Comparison of ENCODE assay signal across 1 cellular context in the genomic region with DNA sequence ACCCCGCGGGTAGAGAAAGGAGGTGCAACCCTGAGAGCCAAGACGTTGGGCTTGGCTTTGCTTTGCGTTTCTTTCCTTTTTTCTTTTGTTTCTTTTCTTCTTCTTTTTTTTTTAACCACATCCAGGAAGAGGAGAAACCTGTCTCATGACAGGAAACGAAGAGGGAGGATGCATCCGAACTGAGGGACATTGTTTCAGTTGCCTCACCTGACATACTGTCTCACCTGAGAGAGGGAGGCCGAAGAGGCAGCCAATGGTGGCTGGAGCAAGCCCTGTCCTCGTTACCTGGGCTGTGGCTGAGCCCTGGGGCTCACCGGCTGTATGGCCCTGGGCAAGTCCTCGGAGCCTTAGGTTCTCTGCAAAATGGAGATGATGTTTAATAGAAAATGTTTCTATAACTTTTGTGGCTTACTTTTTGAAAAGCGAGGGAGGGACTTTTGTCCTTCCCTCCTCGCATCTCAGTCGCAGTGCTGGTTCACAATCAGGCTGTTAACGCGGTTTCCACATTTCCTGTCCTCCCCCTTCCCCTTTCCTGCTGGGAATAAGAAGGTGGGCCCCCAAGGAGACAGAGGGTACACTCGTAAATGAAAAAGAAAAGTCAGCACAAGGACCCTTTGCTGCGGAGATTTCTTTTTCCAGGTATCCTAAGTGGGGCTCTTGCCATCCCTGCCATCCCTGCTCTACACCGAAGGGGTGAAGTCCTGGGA.
TF ChIP-seq lines count a peak whose summit lies in the region.

No MANE protein-coding gene starts in this region.

TF ChIP-seq in K562, 482 proteins besides CTCF, POLR2A, EP300 and RAD21 (continued from another document):
- TF ChIP-seq, protein P1, sequence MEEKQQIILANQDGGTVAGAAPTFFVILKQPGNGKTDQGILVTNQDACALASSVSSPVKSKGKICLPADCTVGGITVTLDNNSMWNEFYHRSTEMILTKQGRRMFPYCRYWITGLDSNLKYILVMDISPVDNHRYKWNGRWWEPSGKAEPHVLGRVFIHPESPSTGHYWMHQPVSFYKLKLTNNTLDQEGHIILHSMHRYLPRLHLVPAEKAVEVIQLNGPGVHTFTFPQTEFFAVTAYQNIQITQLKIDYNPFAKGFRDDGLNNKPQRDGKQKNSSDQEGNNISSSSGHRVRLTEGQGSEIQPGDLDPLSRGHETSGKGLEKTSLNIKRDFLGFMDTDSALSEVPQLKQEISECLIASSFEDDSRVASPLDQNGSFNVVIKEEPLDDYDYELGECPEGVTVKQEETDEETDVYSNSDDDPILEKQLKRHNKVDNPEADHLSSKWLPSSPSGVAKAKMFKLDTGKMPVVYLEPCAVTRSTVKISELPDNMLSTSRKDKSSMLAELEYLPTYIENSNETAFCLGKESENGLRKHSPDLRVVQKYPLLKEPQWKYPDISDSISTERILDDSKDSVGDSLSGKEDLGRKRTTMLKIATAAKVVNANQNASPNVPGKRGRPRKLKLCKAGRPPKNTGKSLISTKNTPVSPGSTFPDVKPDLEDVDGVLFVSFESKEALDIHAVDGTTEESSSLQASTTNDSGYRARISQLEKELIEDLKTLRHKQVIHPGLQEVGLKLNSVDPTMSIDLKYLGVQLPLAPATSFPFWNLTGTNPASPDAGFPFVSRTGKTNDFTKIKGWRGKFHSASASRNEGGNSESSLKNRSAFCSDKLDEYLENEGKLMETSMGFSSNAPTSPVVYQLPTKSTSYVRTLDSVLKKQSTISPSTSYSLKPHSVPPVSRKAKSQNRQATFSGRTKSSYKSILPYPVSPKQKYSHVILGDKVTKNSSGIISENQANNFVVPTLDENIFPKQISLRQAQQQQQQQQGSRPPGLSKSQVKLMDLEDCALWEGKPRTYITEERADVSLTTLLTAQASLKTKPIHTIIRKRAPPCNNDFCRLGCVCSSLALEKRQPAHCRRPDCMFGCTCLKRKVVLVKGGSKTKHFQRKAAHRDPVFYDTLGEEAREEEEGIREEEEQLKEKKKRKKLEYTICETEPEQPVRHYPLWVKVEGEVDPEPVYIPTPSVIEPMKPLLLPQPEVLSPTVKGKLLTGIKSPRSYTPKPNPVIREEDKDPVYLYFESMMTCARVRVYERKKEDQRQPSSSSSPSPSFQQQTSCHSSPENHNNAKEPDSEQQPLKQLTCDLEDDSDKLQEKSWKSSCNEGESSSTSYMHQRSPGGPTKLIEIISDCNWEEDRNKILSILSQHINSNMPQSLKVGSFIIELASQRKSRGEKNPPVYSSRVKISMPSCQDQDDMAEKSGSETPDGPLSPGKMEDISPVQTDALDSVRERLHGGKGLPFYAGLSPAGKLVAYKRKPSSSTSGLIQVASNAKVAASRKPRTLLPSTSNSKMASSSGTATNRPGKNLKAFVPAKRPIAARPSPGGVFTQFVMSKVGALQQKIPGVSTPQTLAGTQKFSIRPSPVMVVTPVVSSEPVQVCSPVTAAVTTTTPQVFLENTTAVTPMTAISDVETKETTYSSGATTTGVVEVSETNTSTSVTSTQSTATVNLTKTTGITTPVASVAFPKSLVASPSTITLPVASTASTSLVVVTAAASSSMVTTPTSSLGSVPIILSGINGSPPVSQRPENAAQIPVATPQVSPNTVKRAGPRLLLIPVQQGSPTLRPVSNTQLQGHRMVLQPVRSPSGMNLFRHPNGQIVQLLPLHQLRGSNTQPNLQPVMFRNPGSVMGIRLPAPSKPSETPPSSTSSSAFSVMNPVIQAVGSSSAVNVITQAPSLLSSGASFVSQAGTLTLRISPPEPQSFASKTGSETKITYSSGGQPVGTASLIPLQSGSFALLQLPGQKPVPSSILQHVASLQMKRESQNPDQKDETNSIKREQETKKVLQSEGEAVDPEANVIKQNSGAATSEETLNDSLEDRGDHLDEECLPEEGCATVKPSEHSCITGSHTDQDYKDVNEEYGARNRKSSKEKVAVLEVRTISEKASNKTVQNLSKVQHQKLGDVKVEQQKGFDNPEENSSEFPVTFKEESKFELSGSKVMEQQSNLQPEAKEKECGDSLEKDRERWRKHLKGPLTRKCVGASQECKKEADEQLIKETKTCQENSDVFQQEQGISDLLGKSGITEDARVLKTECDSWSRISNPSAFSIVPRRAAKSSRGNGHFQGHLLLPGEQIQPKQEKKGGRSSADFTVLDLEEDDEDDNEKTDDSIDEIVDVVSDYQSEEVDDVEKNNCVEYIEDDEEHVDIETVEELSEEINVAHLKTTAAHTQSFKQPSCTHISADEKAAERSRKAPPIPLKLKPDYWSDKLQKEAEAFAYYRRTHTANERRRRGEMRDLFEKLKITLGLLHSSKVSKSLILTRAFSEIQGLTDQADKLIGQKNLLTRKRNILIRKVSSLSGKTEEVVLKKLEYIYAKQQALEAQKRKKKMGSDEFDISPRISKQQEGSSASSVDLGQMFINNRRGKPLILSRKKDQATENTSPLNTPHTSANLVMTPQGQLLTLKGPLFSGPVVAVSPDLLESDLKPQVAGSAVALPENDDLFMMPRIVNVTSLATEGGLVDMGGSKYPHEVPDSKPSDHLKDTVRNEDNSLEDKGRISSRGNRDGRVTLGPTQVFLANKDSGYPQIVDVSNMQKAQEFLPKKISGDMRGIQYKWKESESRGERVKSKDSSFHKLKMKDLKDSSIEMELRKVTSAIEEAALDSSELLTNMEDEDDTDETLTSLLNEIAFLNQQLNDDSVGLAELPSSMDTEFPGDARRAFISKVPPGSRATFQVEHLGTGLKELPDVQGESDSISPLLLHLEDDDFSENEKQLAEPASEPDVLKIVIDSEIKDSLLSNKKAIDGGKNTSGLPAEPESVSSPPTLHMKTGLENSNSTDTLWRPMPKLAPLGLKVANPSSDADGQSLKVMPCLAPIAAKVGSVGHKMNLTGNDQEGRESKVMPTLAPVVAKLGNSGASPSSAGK (IDR thresholded peaks at IDR 0.05) = no peak
- TF ChIP-seq NFXL1 (CRISPR knock-in tag; IDR thresholded peaks at IDR 0.05) (no peak), FOSL1 (tag; conservative IDR thresholded peaks at IDR 0.05) (peak; percentile 54), DIDO1 (tag; IDR thresholded peaks at IDR 0.05; ENCODE audit: low read depth) (no peak), TGIF2 (CRISPR knock-in tag; IDR thresholded peaks at IDR 0.05) (no peak), NRF1 (conservative IDR thresholded peaks at IDR 0.05 in 1 of 2, IDR thresholded peaks at IDR 0.05 in 1 of 2) (no peak)
- TF ChIP-seq, protein P2, sequence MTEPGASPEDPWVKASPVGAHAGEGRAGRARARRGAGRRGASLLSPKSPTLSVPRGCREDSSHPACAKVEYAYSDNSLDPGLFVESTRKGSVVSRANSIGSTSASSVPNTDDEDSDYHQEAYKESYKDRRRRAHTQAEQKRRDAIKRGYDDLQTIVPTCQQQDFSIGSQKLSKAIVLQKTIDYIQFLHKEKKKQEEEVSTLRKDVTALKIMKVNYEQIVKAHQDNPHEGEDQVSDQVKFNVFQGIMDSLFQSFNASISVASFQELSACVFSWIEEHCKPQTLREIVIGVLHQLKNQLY (CRISPR knock-in tag; conservative IDR thresholded peaks at IDR 0.05) = no peak
